28 cellular contexts compared by ENCODE assay signal in the genomic region with DNA sequence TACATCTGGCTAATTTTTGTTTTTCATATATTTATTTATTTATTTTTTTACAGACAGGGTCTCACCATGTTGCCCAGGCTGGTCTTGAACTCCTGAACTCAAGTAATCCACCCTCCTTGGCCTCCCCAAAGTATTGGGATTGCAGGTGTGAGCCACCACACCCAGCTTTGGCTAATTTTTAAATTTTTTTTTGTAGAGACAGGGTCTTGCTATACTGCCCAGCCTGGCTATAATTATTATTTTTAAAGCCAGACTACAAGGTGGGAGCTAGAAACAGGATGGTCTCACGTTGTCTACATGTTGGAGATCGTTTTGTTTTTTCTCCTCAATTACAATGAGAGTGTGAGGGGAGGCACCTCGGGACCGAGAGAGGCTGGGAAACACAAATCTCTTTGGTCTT. TPM values are rescaled to one million over a fixed set of nuclear protein-coding genes. Genes with fewer than 3 reads are reported as not detected.
"Had no signal": no experiment of that assay in that cellular context is flagged by ENCODE, and none has a peak within 500 bp of the region (broad histone marks: within the 10 kb centered on the region; RNA-seq: fewer than 3 reads in every experiment).

No MANE protein-coding gene starts in this region.

- H3K36me3 ChIP-seq: ovary, vagina had no signal

- ATAC-seq: natural killer cell treated with Interleukin-12 subunit alpha and Interleukin-12 subunit beta and Interleukin-15 and Interleukin-18, amount 100 ng/mL, for 72 hours; psoas muscle; right cardiac atrium; right lobe of liver; stimulated activated effector memory CD8-positive, alpha-beta T cell treated with anti-CD3 and anti-CD28 coated beads, Interleukin-12 subunit alpha, Interleukin-12 subunit beta, amount 100 ng/mL, for 72 hours; stimulated activated naive B cell treated with anti-CD40 and anti-IgM and Interleukin-4, amounts not matched to agents 10 μg/mL and 1 μg/mL and 100 μg/mL, for 72 hours had no signal

- H3K4me3 Mint-ChIP-seq: natural killer cell treated with Interleukin-12 subunit alpha and Interleukin-12 subunit beta and Interleukin-15 and Interleukin-18, amount 100 ng/mL, for 72 hours; nephron progenitor cell; neural crest cell; stimulated activated effector memory CD8-positive, alpha-beta T cell treated with anti-CD3 and anti-CD28 coated beads, Interleukin-12 subunit alpha, Interleukin-12 subunit beta, amount 100 ng/mL, for 72 hours; stimulated activated naive B cell treated with anti-CD40 and anti-IgM and Interleukin-4, amounts not matched to agents 10 μg/mL and 1 μg/mL and 100 μg/mL, for 72 hours; stimulated activated naive CD8-positive, alpha-beta T cell treated with anti-CD3 and anti-CD28 coated beads, Interleukin-15, Interleukin-2, amounts not matched to agents 100 ng/mL and 50 ng/mL, for 24 hours had no signal

- H3K4me1 ChIP-seq: parathyroid adenoma, psoas muscle, sigmoid colon, stomach, thyroid gland, tibial nerve, upper lobe of left lung, vagina had no signal

- H3K4me1 Mint-ChIP-seq: stimulated activated effector memory CD8-positive, alpha-beta T cell treated with anti-CD3 and anti-CD28 coated beads, Interleukin-12 subunit alpha, Interleukin-12 subunit beta, amount 100 ng/mL, for 72 hours had no signal

- H3K36me3 Mint-ChIP-seq: natural killer cell treated with Interleukin-12 subunit alpha and Interleukin-12 subunit beta and Interleukin-15 and Interleukin-18, amount 100 ng/mL, for 72 hours; stimulated activated effector memory CD8-positive, alpha-beta T cell treated with anti-CD3 and anti-CD28 coated beads, Interleukin-12 subunit alpha, Interleukin-12 subunit beta, amount 100 ng/mL, for 72 hours; stimulated activated naive B cell treated with anti-CD40 and anti-IgM and Interleukin-4, amounts not matched to agents 10 μg/mL and 1 μg/mL and 100 μg/mL, for 72 hours had no signal

- DNase-seq: nephron progenitor cell; occipital lobe; ovary; posterior cingulate gyrus; right lobe of liver; sigmoid colon; small intestine; stimulated activated CD4-positive, alpha-beta T cell treated with anti-CD3 and anti-CD28 coated beads, Interleukin-15, amount 100 ng/mL, for 24 hours; stimulated activated CD4-positive, alpha-beta T cell treated with anti-CD3 and anti-CD28 coated beads, Interleukin-2, amount 100 ng/mL, for 24 hours; stimulated activated CD4-positive, alpha-beta T cell treated with anti-CD3 and anti-CD28 coated beads, Interleukin-2, amount 100 ng/mL, for 48 hours; stimulated activated CD4-positive, alpha-beta T cell treated with anti-CD3 and anti-CD28 coated beads, Interleukin-4, amount 100 ng/mL, for 24 hours; stimulated activated naive B cell treated with anti-CD40 and anti-IgM and Interleukin-4, amounts not matched to agents 10 μg/mL and 1 μg/mL and 100 μg/mL, for 72 hours; stimulated activated naive CD4-positive, alpha-beta T cell treated with Interleukin-2 at 50 U/mL for 16 hours; stomach; thyroid gland; trophoblast cell; upper lobe of left lung had no signal

- H3K27me3 ChIP-seq: ovary, right lobe of liver, sigmoid colon, thyroid gland, upper lobe of left lung, vagina had no signal

- H3K27ac ChIP-seq: ovary, parathyroid adenoma, psoas muscle, sigmoid colon, stomach, thoracic aorta, thyroid gland, tibial nerve, upper lobe of left lung, vagina had no signal

- H3K9me3 Mint-ChIP-seq: natural killer cell treated with Interleukin-12 subunit alpha and Interleukin-12 subunit beta and Interleukin-15 and Interleukin-18, amount 100 ng/mL, for 72 hours; nephron progenitor cell; neural crest cell; stimulated activated effector memory CD8-positive, alpha-beta T cell treated with anti-CD3 and anti-CD28 coated beads, Interleukin-12 subunit alpha, Interleukin-12 subunit beta, amount 100 ng/mL, for 72 hours; stimulated activated naive B cell treated with anti-CD40 and anti-IgM and Interleukin-4, amounts not matched to agents 10 μg/mL and 1 μg/mL and 100 μg/mL, for 72 hours; stimulated activated naive CD8-positive, alpha-beta T cell treated with anti-CD3 and anti-CD28 coated beads, Interleukin-15, Interleukin-2, amounts not matched to agents 100 ng/mL and 50 ng/mL, for 24 hours had no signal

- H3K9me3 ChIP-seq: ovary, psoas muscle, right lobe of liver, sigmoid colon, stomach, thoracic aorta, thyroid gland, tibial nerve, upper lobe of left lung, vagina had no signal

- H3K27ac Mint-ChIP-seq: natural killer cell treated with Interleukin-12 subunit alpha and Interleukin-12 subunit beta and Interleukin-15 and Interleukin-18, amount 100 ng/mL, for 72 hours; nephron progenitor cell; progenitor cell of endocrine pancreas; stimulated activated effector memory CD8-positive, alpha-beta T cell treated with anti-CD3 and anti-CD28 coated beads, Interleukin-12 subunit alpha, Interleukin-12 subunit beta, amount 100 ng/mL, for 72 hours; stimulated activated naive B cell treated with anti-CD40 and anti-IgM and Interleukin-4, amounts not matched to agents 10 μg/mL and 1 μg/mL and 100 μg/mL, for 72 hours; stimulated activated naive CD8-positive, alpha-beta T cell treated with anti-CD3 and anti-CD28 coated beads, Interleukin-15, Interleukin-2, amounts not matched to agents 100 ng/mL and 50 ng/mL, for 24 hours had no signal

- H3K4me3 ChIP-seq: ovary, psoas muscle, right lobe of liver, sigmoid colon, stomach, thoracic aorta, thyroid gland, tibial nerve, upper lobe of left lung, vagina had no signal

RNA-seq across cellular contexts. Expression of a gene that starts 23.8 kb away (rescaled TPM):
- total RNA-seq: natural killer cell treated with Interleukin-12 subunit alpha and Interleukin-12 subunit beta and Interleukin-15 and Interleukin-18, amount 100 ng/mL, for 72 hours had no signal
